13 cellular contexts compared by ENCODE assay signal in the genomic region with DNA sequence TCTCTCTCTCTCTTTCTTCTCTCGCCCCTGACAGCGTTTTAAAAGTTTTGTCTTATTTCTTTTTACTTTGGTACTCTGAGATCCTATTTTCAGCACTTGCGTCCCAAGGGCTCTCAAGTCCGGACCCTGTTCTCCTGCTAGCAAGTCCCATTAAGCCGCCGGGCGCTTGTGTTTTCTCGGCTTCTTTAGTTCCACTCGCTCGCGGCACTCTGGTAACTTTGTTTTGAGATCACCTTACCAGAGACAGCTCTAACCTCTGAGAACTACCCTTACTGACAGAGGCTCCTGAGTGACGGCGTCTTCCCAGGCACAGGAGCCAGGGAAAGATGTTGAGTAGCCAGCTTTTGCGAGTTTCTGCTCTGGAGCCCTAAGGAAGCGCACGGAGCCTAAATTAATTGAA. TPM values are rescaled to one million over a fixed set of nuclear protein-coding genes. Genes with fewer than 3 reads are reported as not detected.
DNase-seq lines count a peak whose midpoint lies in the region; FAIRE-seq and TF ChIP-seq lines count a peak whose summit lies in the region.
"Had no signal": no experiment of that assay in that cellular context is flagged by ENCODE, and none has a peak within 500 bp of the region (broad histone marks: within the 10 kb centered on the region; RNA-seq: fewer than 3 reads in every experiment).

No MANE protein-coding gene starts in this region.

- no peak overlapping the region; the same call in 1 of the 2 replicates for H3K27ac ChIP-seq in HUES64 (ENCODE audit: low read depth, low read length)
- H3K27ac ChIP-seq in kidney (ENCODE audit: low read depth in 2 of 2, low read length in 2 of 2), result no peak overlapping the region
- H3K27ac ChIP-seq: adrenal gland had no signal

- H3K36me3 ChIP-seq in HUES64 (ENCODE audit: insufficient read depth, low read length) (no peaks in the 10 kb centered on the region), kidney (ENCODE audit: control insufficient read depth in 1 of 2, insufficient read depth in 2 of 2, low read length in 2 of 2) (no peaks in the 10 kb centered on the region)
- H3K36me3 ChIP-seq: adrenal gland had no signal

- WGBS in HUES64, result 4% methylated on average over 16 of the region's 16 CpGs

- intact Hi-C loops in kidney (cut with DNase I), result no loop called here

- H3K4me3 ChIP-seq in HUES64 (ENCODE audit: low read length) (peak overlapping the region; percentile 38), kidney (ENCODE audit: low read length in 2 of 2) (peak overlapping the region; percentile 46 to 47), skeletal muscle cell (ENCODE audit: low read depth, low read length) (peak overlapping the region; percentile 34)
- H3K4me3 ChIP-seq: adrenal gland had no signal

- no peak overlapping the region for H3K9ac ChIP-seq in HUES64 (ENCODE audit: low read depth, low read length)
- no peak overlapping the region for H3K9ac ChIP-seq in kidney (ENCODE audit: low read length in 2 of 2)

- no peaks in the 10 kb centered on the region for H3K9me3 ChIP-seq in HUES64 (ENCODE audit: insufficient read depth, low read depth, low read length)
- no peaks in the 10 kb centered on the region for H3K9me3 ChIP-seq in kidney (ENCODE audit: control insufficient read depth in 1 of 2, low read length in 2 of 2)
- H3K9me3 ChIP-seq: adrenal gland had no signal

- DNase-seq in ecto neural progenitor cell (ENCODE audit: low spot score), result peak; percentile 69
- DNase-seq in kidney, result no peak
- DNase-seq in skeletal muscle cell (ENCODE audit: low read depth), result no peak
- DNase-seq in activated CD4-positive, alpha-beta T cell treated with anti-CD3 and anti-CD28 coated beads for 1 hour, result no peak
- DNase-seq in stimulated activated CD4-positive, alpha-beta T cell treated with anti-CD3 and anti-CD28 coated beads, Interleukin-12 subunit alpha, Interleukin-12 subunit beta, amount 100 ng/mL, for 4 hours, result no peak
- DNase-seq in epidermal melanocyte (ENCODE audit: insufficient read length, low spot score), result no peak
- DNase-seq: adrenal gland; CD8-positive, alpha-beta memory T cell; NCI-H510A; stimulated activated CD4-positive, alpha-beta T cell treated with anti-CD3 and anti-CD28 coated beads, Interleukin-4, amount 100 ng/mL, for 4 hours; stimulated activated naive CD8-positive, alpha-beta T cell treated with anti-CD3 and anti-CD28 coated beads, Interleukin-15, Interleukin-2, amounts not matched to agents 100 U/mL and 50 U/mL, for 24 hours had no signal

- TF ChIP-seq CTCF in kidney (IDR thresholded peaks at IDR 0.05; ENCODE audit: borderline replicate concordance, extremely low read depth, insufficient read depth), result no peak

- FAIRE-seq in kidney (lab: Jason Lieb, UNC), result no peak

- peaks cover 54% of the 10 kb centered on the region for H3K4me1 ChIP-seq in HUES64 (ENCODE audit: insufficient read depth, low read length)
- H3K4me1 ChIP-seq in kidney (ENCODE audit: control insufficient read depth in 1 of 2, insufficient read depth in 1 of 2, low read depth in 1 of 2, low read length in 2 of 2), result peaks cover 0 to 3% of the 10 kb centered on the region in 2 donors
- H3K4me1 ChIP-seq: adrenal gland had no signal

- peaks cover 93% of the 10 kb centered on the region for H3K27me3 ChIP-seq in HUES64 (ENCODE audit: insufficient read depth, low read length)

RNA-seq across cellular contexts. Expression of a gene that starts 2.7 kb away (rescaled TPM):
- polyA plus RNA-seq in HUES64 (2013, experiment 1 of 2), result not detected
- not detected for polyA plus RNA-seq in HUES64 (2013, experiment 2 of 2)
- total RNA-seq in kidney, result not detected
- not detected for polyA plus RNA-seq in kidney (ENCODE audit: insufficient read depth, low read depth, low replicate concordance)
- total RNA-seq: adrenal gland; CD8-positive, alpha-beta memory T cell; RPMI7951 had no signal
- polyA plus RNA-seq: adrenal gland; CD8-positive, alpha-beta memory T cell had no signal

RNA-seq across cellular contexts. Expression of a gene that starts 6.6 kb away (rescaled TPM):
- not detected for polyA plus RNA-seq in HUES64 (2013, experiment 1 of 2)
- not detected for polyA plus RNA-seq in HUES64 (2013, experiment 2 of 2)
- not detected for total RNA-seq in kidney
- polyA plus RNA-seq in kidney (ENCODE audit: insufficient read depth, low read depth, low replicate concordance), result not detected
- total RNA-seq: CD8-positive, alpha-beta memory T cell; RPMI7951 had no signal
- polyA plus RNA-seq: CD8-positive, alpha-beta memory T cell had no signal
